ENCODE assay signal across 5 cellular contexts in the genomic region with DNA sequence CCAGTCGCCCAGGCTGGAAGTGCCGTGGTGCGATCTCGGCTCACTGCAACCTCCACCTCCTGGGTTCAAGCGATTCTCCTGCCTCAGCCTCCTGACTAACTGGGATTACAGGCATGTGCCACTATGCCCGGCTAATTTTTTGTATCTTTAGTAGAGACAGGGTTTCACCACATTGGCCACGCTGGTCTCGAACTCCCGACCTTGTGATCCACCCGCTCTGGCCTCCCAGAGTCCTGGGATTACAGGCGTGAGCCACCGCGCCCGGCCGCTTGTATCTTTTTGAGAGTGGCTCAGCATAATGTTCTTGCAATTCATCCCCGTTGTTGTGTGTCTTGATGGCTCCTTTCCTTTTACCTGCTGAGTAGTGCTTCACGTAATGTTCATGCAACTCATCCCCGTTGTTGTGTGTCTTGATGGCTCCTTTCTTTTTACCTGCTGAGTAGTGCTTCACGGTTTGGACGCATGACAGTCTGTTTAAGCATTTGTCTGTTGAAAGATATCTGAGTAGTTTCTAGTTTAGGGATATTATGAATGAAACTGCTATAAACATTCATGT. TPM values are rescaled to one million over a fixed set of nuclear protein-coding genes. Genes with fewer than 3 reads are reported as not detected.
DNase-seq lines count a peak whose midpoint lies in the region; ATAC-seq, FAIRE-seq and TF ChIP-seq lines count a peak whose summit lies in the region.
"Not testable (repeated sequence)": the region's sequence is repeated elsewhere in the genome, so short reads cannot be mapped to it uniquely, and the experiment has no call there.

No MANE protein-coding gene starts in this region.

- in situ Hi-C loops in K562 (cut with MboI) = not testable (repeated sequence)

- not testable (repeated sequence) for H3K4me2 ChIP-seq in K562 (ENCODE audit: insufficient read depth, low read length); mesenchymal stem cell (ENCODE audit: low read length, poor library complexity, severe bottlenecking)

- not testable (repeated sequence) for TF ChIP-seq POLR2A in K562 (conservative IDR thresholded peaks at IDR 0.05); spleen (IDR thresholded peaks at IDR 0.05)

- not testable (repeated sequence) for H2BK5ac ChIP-seq in mesenchymal stem cell (ENCODE audit: low read depth, low read length, poor library complexity, severe bottlenecking)

- not testable (repeated sequence) for H2AK5ac ChIP-seq in mesenchymal stem cell (ENCODE audit: low read length, severe bottlenecking)

- not testable (repeated sequence) for H3K9me1 ChIP-seq in K562 (ENCODE audit: control insufficient read depth, insufficient read depth, low read length)

- TF ChIP-seq EP300 in K562 (IDR thresholded peaks at IDR 0.05; ENCODE audit: low read length) = not testable (repeated sequence)

- WGBS in K562 (ENCODE audit: insufficient coverage, low coverage, missing lambda C conversion rate) = 27% methylated on average over 20 of the region's 20 CpGs
- WGBS in mesenchymal stem cell = 91% methylated on average over 18 of the region's 20 CpGs
- 90 to 96% (median 93%) methylated on average over 20 of the region's 20 CpGs for WGBS in spleen, 5 donors
- WGBS in aorta, 2 donors = 90 to 91% methylated on average over 20 of the region's 20 CpGs

- not testable (repeated sequence) for H3K27ac ChIP-seq in HEK293 (ENCODE audit: extremely low read depth, low read depth, low read length); K562 (ENCODE audit: extremely low read depth, low read depth, low read length); mesenchymal stem cell (ENCODE audit: low read length, poor library complexity, severe bottlenecking); spleen; aorta (ENCODE audit: low read depth in 1 of 2, low read length in 2 of 2)

- POLR2A ChIA-PET in HEK293 (lab: Yijun Ruan, JAX) = not testable (repeated sequence)
- POLR2A ChIA-PET in K562 (lab: Yijun Ruan, JAX) = interaction anchor here (0.7 kb wide), 1 partner anchor 47 kb away, joined by 3 read pairs; no protein-coding TSS in a partner anchor

- H2BK120ac ChIP-seq in mesenchymal stem cell (ENCODE audit: low read depth, low read length) = not testable (repeated sequence)

- not testable (repeated sequence) for H3K18ac ChIP-seq in mesenchymal stem cell (ENCODE audit: low read depth in 1 of 2, low read length in 2 of 2)

- peaks cover 12 to 36% of the 10 kb centered on the region in 2 experiments for H3K27me3 ChIP-seq in K562 (ENCODE audit: control insufficient read depth in 2 of 2, insufficient read depth in 2 of 2, low read length in 2 of 2)
- H3K27me3 ChIP-seq in mesenchymal stem cell (ENCODE audit: control insufficient read depth in 1 of 2, insufficient read depth in 1 of 2, low read length in 2 of 2); spleen (replicated peaks in 1 of 7); aorta (ENCODE audit: control insufficient read depth in 1 of 2, insufficient read depth in 2 of 2, low read length in 1 of 2): not testable (repeated sequence)

- not testable (repeated sequence) for H3K23ac ChIP-seq in mesenchymal stem cell (ENCODE audit: low read length in 2 of 2)

- H2BK12ac ChIP-seq in mesenchymal stem cell (ENCODE audit: low read length in 2 of 2) = not testable (repeated sequence)

- not testable (repeated sequence) for H2AFZ ChIP-seq in K562 (ENCODE audit: low read depth, low read length); mesenchymal stem cell (ENCODE audit: low read depth, low read length)

- H4K91ac ChIP-seq in mesenchymal stem cell (ENCODE audit: low read length) = peak overlapping the region; percentile 39

- not testable (repeated sequence) for H3K4me3 ChIP-seq in HEK293 (ENCODE audit: low read depth, low read length); K562; mesenchymal stem cell (ENCODE audit: insufficient read depth in 1 of 2, low read depth in 1 of 2, low read length in 2 of 2); spleen; aorta (ENCODE audit: low read length in 2 of 2)

- BruUV-seq in K562 (replicated peaks; lab: Mats Ljungman, UMichigan) = not testable (repeated sequence)

- not testable (repeated sequence) for H3K79me1 ChIP-seq in mesenchymal stem cell (replicated peaks; ENCODE audit: low read length, poor library complexity, severe bottlenecking)

- not testable (repeated sequence) for ATAC-seq in K562; aorta (ENCODE audit: low FRiP score)

- TF ChIP-seq RAD21 in K562 (CRISPR knock-in tag; conservative IDR thresholded peaks at IDR 0.05 in 1 of 2, IDR thresholded peaks at IDR 0.05 in 1 of 2) = not testable (repeated sequence)

- H4K20me1 ChIP-seq in K562 (replicated peaks; ENCODE audit: control insufficient read depth, insufficient read depth, low read length) = not testable (repeated sequence)

- H3K4me1 ChIP-seq in HEK293 (ENCODE audit: control insufficient read depth, insufficient read depth, low read length); K562 (replicated peaks in 1 of 2; ENCODE audit: control insufficient read depth in 2 of 2, insufficient read depth in 2 of 2, low read length in 2 of 2); mesenchymal stem cell (ENCODE audit: control insufficient read depth, insufficient read depth, low read depth, low read length); aorta (ENCODE audit: control insufficient read depth in 1 of 2, insufficient read depth in 2 of 2, low read length in 2 of 2): not testable (repeated sequence)
- H3K4me1 ChIP-seq in spleen = peaks cover 0 to 18% (median 8%) of the 10 kb centered on the region in 6 donors

- not testable (repeated sequence) for H3K79me2 ChIP-seq in K562 (ENCODE audit: control insufficient read depth, insufficient read depth, low read length)

- not testable (repeated sequence) for H3K9me3 ChIP-seq in HEK293 (ENCODE audit: control insufficient read depth, insufficient read depth, low read depth, low read length); K562 (replicated peaks; ENCODE audit: control insufficient read depth, insufficient read depth, low read depth, low read length); mesenchymal stem cell (ENCODE audit: control insufficient read depth, low read length); spleen; aorta (ENCODE audit: control insufficient read depth, low read length)

- intact Hi-C loops in K562 (cut with micrococcal nuclease); spleen (cut with DNase I; ENCODE audit: low total_unique reads); aorta (cut with DNase I): not testable (repeated sequence)

- H2BK15ac ChIP-seq in mesenchymal stem cell (ENCODE audit: low read depth, poor library complexity, severe bottlenecking) = not testable (repeated sequence)

- H3K14ac ChIP-seq in mesenchymal stem cell (ENCODE audit: low read length in 2 of 2) = not testable (repeated sequence)

- TF ChIP-seq CTCF in HEK293 (tag by site-specific recombination; IDR thresholded peaks at IDR 0.05); K562 (IDR thresholded peaks at IDR 0.05 in 2 of 3, conservative IDR thresholded peaks at IDR 0.05 in 1 of 3; ENCODE audit: insufficient read depth in 2 of 3, low read depth in 1 of 3, low read length in 3 of 3); spleen (IDR thresholded peaks at IDR 0.05 in 8 of 11, conservative IDR thresholded peaks at IDR 0.05 in 3 of 11): not testable (repeated sequence)

- not testable (repeated sequence) for H3K9ac ChIP-seq in K562 (ENCODE audit: insufficient read depth in 1 of 2, low read depth in 2 of 2, low read length in 2 of 2); mesenchymal stem cell (ENCODE audit: low read length)

- not testable (repeated sequence) for H3K4ac ChIP-seq in mesenchymal stem cell (ENCODE audit: low read depth in 1 of 2, low read length in 2 of 2)

- FAIRE-seq in K562 (lab: Jason Lieb, UNC) = not testable (repeated sequence)

- DNase-seq in K562 (ENCODE audit: extremely low read depth in 1 of 4, low spot score in 3 of 4); mesenchymal stem cell: not testable (repeated sequence)
- DNase-seq in spleen (peak; percentile 53), aorta (peak; percentile 12 to 67)

- CTCF ChIA-PET in HEK293 (lab: Yijun Ruan, JAX); K562 (lab: Yijun Ruan, JAX; ENCODE audit: low intra/inter-chr PET ratio): not testable (repeated sequence)

- H3K36me3 ChIP-seq in HEK293 (ENCODE audit: control insufficient read depth in 2 of 2, insufficient read depth in 1 of 2, low read length in 2 of 2); K562 (ENCODE audit: control insufficient read depth, insufficient read depth, low read length); mesenchymal stem cell (ENCODE audit: control insufficient read depth in 1 of 2, insufficient read depth in 2 of 2, low read depth in 1 of 2, low read length in 2 of 2); spleen; aorta (ENCODE audit: control insufficient read depth in 1 of 2, insufficient read depth in 2 of 2, low read length in 1 of 2): not testable (repeated sequence)

- not testable (repeated sequence) for H4K8ac ChIP-seq in mesenchymal stem cell (ENCODE audit: low read length)

RNA-seq across cellular contexts. Expression of a gene that starts 18.1 kb away (rescaled TPM):
- 18.3 and 46.1 TPM in 2 replicates for total RNA-seq in K562 (2011; cell fraction: chromatin; rRNA removed; ENCODE audit: low replicate concordance)
- total RNA-seq in K562 (2011; cell fraction: nucleolus; rRNA removed) = 6.3 and 7.8 TPM in 2 replicates
- total RNA-seq in K562 (2011; cell fraction: nucleoplasm; rRNA removed) = 21.6 and 31.5 TPM in 2 replicates
- total RNA-seq in K562 (2014; rRNA removed) (10.1 and 10.9 TPM in 2 replicates), K562 (2014; rRNA removed; fragmentation: Illumina TruSeq; extraction: Trizol) (14.0 and 16.2 TPM in 2 replicates), K562 (2015; rRNA removed; fragmentation: Illumina TruSeq; extraction: Trizol) (11.7 and 12.6 TPM in 2 replicates), K562 (2021) (24.4 and 32.4 TPM in 2 replicates), spleen (10 to 100 TPM; 17.9 to 26.5 (median 24.7) TPM), aorta (10 to 100 TPM; 16.4 to 17.6 TPM)
- polyA plus RNA-seq in K562 (2011; rRNA removed) (26.0 and 30.3 TPM in 2 replicates), K562 (2014; fragmentation: Illumina TruSeq; extraction: Trizol) (21.2 and 22.6 TPM in 2 replicates), K562 (2014; fragmentation: Nextera tagmentation; extraction: Ambion mirVana) (1 to 10 TPM; 4.9 to 7.9 TPM), K562 (2014; rRNA removed) (16.1 and 18.5 TPM in 2 replicates), spleen (1 to 10 TPM; 5.5 to 9.0 (median 6.0) TPM), aorta (10 to 100 TPM in 1 of 2 donors, 1 to 10 TPM in 1; 6.2 to 12.0 TPM)
- polyA plus RNA-seq in K562 (2011; cell fraction: cytosol; rRNA removed) = 7.6 and 14.5 TPM in 2 replicates
- polyA plus RNA-seq in K562 (2011; cell fraction: nucleus; rRNA removed) = 11.3 and 11.7 TPM in 2 replicates
- polyA plus RNA-seq in K562 (2012) = 11.3 and 16.2 TPM in 2 replicates
- 38.2 and 39.5 TPM in 2 replicates for polyA minus RNA-seq in K562 (2011; rRNA and poly(A)+ RNA removed)
- 15.0 and 18.5 TPM in 2 replicates for polyA minus RNA-seq in K562 (2011; cell fraction: cytosol; rRNA and poly(A)+ RNA removed)
- polyA minus RNA-seq in K562 (2011; cell fraction: nucleus; rRNA and poly(A)+ RNA removed) = 5.1 and 9.3 TPM in 2 replicates
- 13.2 TPM for polyA plus RNA-seq in mesenchymal stem cell (2013, experiment 1 of 2)
- 13.5 TPM for polyA plus RNA-seq in mesenchymal stem cell (2013, experiment 2 of 2)
